In the genomic region with DNA sequence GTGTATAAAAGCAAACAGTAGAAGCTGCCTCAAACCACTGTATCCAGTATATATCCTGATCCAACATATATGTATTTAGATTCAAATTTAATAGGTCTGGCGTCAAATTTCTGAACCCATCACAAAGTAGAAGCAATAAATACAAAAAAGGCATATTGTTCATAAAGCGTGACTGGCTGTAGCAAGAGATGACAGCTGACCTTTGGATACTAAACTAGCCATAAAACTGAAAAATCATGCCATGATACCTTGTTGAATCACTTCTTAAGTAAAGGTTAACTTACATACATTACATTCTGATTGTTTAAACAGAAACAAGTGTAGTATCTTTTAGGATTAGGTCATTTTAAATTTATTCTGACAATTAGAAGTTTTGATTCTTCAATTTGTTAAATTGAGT, we compare ENCODE assay signal across 1 cellular context.
TF ChIP-seq lines count a peak whose summit lies in the region.

No MANE protein-coding gene starts in this region.

TF ChIP-seq in A549, 52 proteins besides CTCF, POLR2A, EP300 and RAD21 (continued from another document):
- TF ChIP-seq, protein P1, sequence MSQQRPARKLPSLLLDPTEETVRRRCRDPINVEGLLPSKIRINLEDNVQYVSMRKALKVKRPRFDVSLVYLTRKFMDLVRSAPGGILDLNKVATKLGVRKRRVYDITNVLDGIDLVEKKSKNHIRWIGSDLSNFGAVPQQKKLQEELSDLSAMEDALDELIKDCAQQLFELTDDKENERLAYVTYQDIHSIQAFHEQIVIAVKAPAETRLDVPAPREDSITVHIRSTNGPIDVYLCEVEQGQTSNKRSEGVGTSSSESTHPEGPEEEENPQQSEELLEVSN (IDR thresholded peaks at IDR 0.05; ENCODE audit: borderline replicate concordance, low read depth): no peak
